ENCODE assay signal across 1 cellular context in the genomic region with DNA sequence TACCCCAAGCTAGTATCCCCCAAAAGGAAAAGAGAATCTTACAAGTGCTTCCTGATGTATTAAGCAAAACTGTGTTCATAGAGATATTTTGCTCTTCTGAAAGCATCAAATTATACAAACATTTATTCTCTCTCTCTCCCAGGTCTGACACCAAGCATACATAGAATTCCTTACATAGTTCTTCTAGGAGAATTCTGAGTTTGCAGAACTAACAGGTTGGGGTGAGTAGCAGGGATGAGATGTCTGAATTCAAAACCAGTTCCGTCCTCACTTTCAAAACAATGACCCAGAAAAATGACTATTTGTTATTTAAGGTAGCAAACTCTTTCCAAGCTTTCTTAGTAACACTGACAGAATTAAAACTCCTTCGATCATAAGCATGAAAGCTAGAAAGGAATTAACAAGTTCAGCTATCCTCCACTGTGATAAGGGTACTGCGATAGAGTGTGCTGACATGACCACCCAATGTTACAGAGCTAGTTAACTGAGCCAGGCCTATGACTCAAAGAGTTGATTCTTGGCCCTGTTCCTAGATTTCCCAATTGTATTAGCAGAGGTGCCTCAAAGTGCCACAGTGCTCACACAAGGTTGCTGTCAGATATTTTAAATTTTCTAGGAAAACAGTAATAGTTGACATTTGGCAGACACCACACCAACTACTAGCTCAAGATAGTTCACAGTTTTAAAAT.
TF ChIP-seq lines count a peak whose summit lies in the region.

No MANE protein-coding gene starts in this region.

TF ChIP-seq in WTC11, 78 proteins besides CTCF, POLR2A, EP300 and RAD21 (continued from another document):
- TF ChIP-seq PRDM15 (CRISPR knock-in tag; IDR thresholded peaks at IDR 0.05) (no peak), TEAD4 (CRISPR knock-in tag; IDR thresholded peaks at IDR 0.05) (no peak), OVOL2 (CRISPR knock-in tag; IDR thresholded peaks at IDR 0.05; ENCODE audit: borderline replicate concordance) (no peak), TEAD1 (CRISPR knock-in tag; IDR thresholded peaks at IDR 0.05) (no peak), ZNF416 (CRISPR knock-in tag; IDR thresholded peaks at IDR 0.05) (no peak)
- TF ChIP-seq, protein P1, sequence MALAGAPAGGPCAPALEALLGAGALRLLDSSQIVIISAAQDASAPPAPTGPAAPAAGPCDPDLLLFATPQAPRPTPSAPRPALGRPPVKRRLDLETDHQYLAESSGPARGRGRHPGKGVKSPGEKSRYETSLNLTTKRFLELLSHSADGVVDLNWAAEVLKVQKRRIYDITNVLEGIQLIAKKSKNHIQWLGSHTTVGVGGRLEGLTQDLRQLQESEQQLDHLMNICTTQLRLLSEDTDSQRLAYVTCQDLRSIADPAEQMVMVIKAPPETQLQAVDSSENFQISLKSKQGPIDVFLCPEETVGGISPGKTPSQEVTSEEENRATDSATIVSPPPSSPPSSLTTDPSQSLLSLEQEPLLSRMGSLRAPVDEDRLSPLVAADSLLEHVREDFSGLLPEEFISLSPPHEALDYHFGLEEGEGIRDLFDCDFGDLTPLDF (CRISPR knock-in tag; IDR thresholded peaks at IDR 0.05), result no peak
